In genomic region chr4:146398896-146399443, GRCh38 we compare ENCODE assay signal across 1 cellular context.
TF ChIP-seq lines count a peak whose summit lies in the region.

No MANE protein-coding gene starts in this region.

TF ChIP-seq in GM23338, 12 proteins besides CTCF, POLR2A, EP300 and RAD21 (continued from another document):
- TF ChIP-seq ETS1 (IDR thresholded peaks at IDR 0.05) (no peak), STAT1 (IDR thresholded peaks at IDR 0.05; ENCODE audit: unreplicated experiment) (no peak), NANOG (IDR thresholded peaks at IDR 0.05; ENCODE audit: borderline replicate concordance) (no peak)
